ENCODE assay signal across 2 cellular contexts in genomic region chr1:207808322-207808705, GRCh38.
TF ChIP-seq lines count a peak whose summit lies in the region.

No MANE protein-coding gene starts in this region.

TF ChIP-seq in HEK293T, 16 proteins besides CTCF, POLR2A, EP300 and RAD21 (continued from another document):
- TF ChIP-seq PKNOX1 (IDR thresholded peaks at IDR 0.05) (no peak), FOXA1 (IDR thresholded peaks at IDR 0.05) (no peak), FOXK2 (IDR thresholded peaks at IDR 0.05) (no peak), ARNT (IDR thresholded peaks at IDR 0.05) (no peak), SUZ12 (IDR thresholded peaks at IDR 0.05) (no peak), FOXM1 (IDR thresholded peaks at IDR 0.05; ENCODE audit: borderline replicate concordance) (no peak), ELF4 (IDR thresholded peaks at IDR 0.05) (no peak), LEF1 (IDR thresholded peaks at IDR 0.05; ENCODE audit: borderline replicate concordance) (no peak), TARDBP (IDR thresholded peaks at IDR 0.05) (no peak), CTBP1 (IDR thresholded peaks at IDR 0.05; ENCODE audit: borderline replicate concordance) (no peak), BHLHE40 (IDR thresholded peaks at IDR 0.05; ENCODE audit: borderline replicate concordance) (no peak), L3MBTL2 (conservative IDR thresholded peaks at IDR 0.05) (no peak)

TF ChIP-seq in GM23338, 12 proteins besides CTCF, POLR2A, EP300 and RAD21 (continued from another document):
- TF ChIP-seq REST (IDR thresholded peaks at IDR 0.05; ENCODE audit: unreplicated experiment), result no peak
- no peak for TF ChIP-seq JUNB (IDR thresholded peaks at IDR 0.05; ENCODE audit: unreplicated experiment)
- no peak for TF ChIP-seq ZNF462 (CRISPR knock-in tag; IDR thresholded peaks at IDR 0.05)
- no peak for TF ChIP-seq NANOG (IDR thresholded peaks at IDR 0.05; ENCODE audit: borderline replicate concordance)
- TF ChIP-seq CREB1 (CRISPR knock-in tag; IDR thresholded peaks at IDR 0.05; ENCODE audit: low read depth), result no peak
- TF ChIP-seq EZH2 (IDR thresholded peaks at IDR 0.05; ENCODE audit: low read depth, unreplicated experiment), result no peak
- no peak for TF ChIP-seq STAT1 (IDR thresholded peaks at IDR 0.05; ENCODE audit: unreplicated experiment)
- TF ChIP-seq ZNF331 (CRISPR knock-in tag; IDR thresholded peaks at IDR 0.05; ENCODE audit: low read depth), result no peak
- no peak for TF ChIP-seq EZH2phosphoT487 (IDR thresholded peaks at IDR 0.05; ENCODE audit: unreplicated experiment)
- no peak for TF ChIP-seq ZNF114 (CRISPR knock-in tag; IDR thresholded peaks at IDR 0.05)
